In the genomic region with DNA sequence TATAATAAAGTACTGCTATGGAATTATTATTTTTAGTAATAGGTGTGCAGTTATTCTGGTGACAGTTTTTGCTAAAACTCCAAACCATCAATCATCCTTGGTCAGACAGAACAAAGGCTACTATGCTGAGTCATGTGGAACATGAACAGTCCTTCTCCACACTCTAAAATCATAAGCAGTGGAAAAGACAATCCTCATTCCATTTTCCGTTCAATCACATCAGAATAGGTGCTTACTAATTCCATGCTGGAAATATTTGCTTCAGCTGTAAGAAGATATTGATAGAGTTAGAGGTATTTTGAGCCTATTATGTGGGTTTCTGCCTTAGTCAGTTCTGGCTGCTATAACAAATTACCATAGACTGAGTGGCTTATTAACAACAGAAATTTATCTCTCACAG, we compare ENCODE assay signal across 19 cellular contexts.
DNase-seq lines count a peak whose midpoint lies in the region; TF ChIP-seq lines count a peak whose summit lies in the region.
"Had no signal": no experiment of that assay in that cellular context is flagged by ENCODE, and none has a peak within 500 bp of the region (broad histone marks: within the 10 kb centered on the region; RNA-seq: fewer than 3 reads in every experiment).

No MANE protein-coding gene starts in this region.

- H3K27ac ChIP-seq in cingulate gyrus (ENCODE audit: low read depth, low read length) (peak overlapping the region; percentile 10), neural cell (ENCODE audit: low read length) (peak overlapping the region; percentile 7), skeletal muscle tissue (ENCODE audit: low read depth, low read length) (peak overlapping the region; percentile 58)
- H3K27ac ChIP-seq: HL-60, SJCRH30 had no signal

- TF ChIP-seq RAD21 in neural cell (conservative IDR thresholded peaks at IDR 0.05), result no peak

- no peak overlapping the region for H3K27ac Mint-ChIP-seq in CD14-positive monocyte
- H3K27ac Mint-ChIP-seq: CD4-positive, CD25-positive, alpha-beta regulatory T cell; IgD-negative memory B cell had no signal

- H2AFZ ChIP-seq in neural cell (ENCODE audit: low read depth, low read length), result no peak overlapping the region

- H3K27me3 ChIP-seq in neural cell (ENCODE audit: insufficient read depth, low read depth, low read length), result no peaks in the 10 kb centered on the region
- no peaks in the 10 kb centered on the region for H3K27me3 ChIP-seq in skeletal muscle tissue (ENCODE audit: control insufficient read depth in 3 of 3, insufficient read depth in 3 of 3, low read length in 3 of 3)
- H3K27me3 ChIP-seq: SJCRH30 had no signal

- H3K9me2 ChIP-seq in neural cell (ENCODE audit: insufficient read depth, low read length), result no peaks in the 10 kb centered on the region

- H3K9me3 ChIP-seq in neural cell (ENCODE audit: low read length), result no peaks in the 10 kb centered on the region
- H3K9me3 ChIP-seq in skeletal muscle tissue (ENCODE audit: control insufficient read depth in 3 of 3, low read length in 3 of 3), result no peaks in the 10 kb centered on the region
- H3K9me3 ChIP-seq: SJCRH30 had no signal

- peaks cover 3% of the 10 kb centered on the region for H3K79me2 ChIP-seq in neural cell (replicated peaks; ENCODE audit: insufficient read depth, low read length)

- peaks cover 0 to 1% (median 0%) of the 10 kb centered on the region in 7 donors for H3K9me3 Mint-ChIP-seq in CD14-positive monocyte
- H3K9me3 Mint-ChIP-seq: IgD-negative memory B cell had no signal

- H3K36me3 ChIP-seq in neural cell (ENCODE audit: insufficient read depth, low read length) (peaks cover 8% of the 10 kb centered on the region), skeletal muscle tissue (ENCODE audit: control insufficient read depth in 3 of 3, insufficient read depth in 3 of 3, low read length in 3 of 3) (peaks cover 0 to 5% (median 2%) of the 10 kb centered on the region in 3 donors)
- H3K36me3 ChIP-seq: SJCRH30 had no signal

- no peak overlapping the region for H3K4me3 Mint-ChIP-seq in CD14-positive monocyte
- H3K4me3 Mint-ChIP-seq: CD4-positive, CD25-positive, alpha-beta regulatory T cell; IgD-negative memory B cell had no signal

- no peak for TF ChIP-seq EP300 in neural cell (conservative IDR thresholded peaks at IDR 0.05; ENCODE audit: poor library complexity, severe bottlenecking)

- H3K4me3 ChIP-seq in neural cell (ENCODE audit: low read length) (no peak overlapping the region), skeletal muscle tissue (ENCODE audit: low read length in 3 of 3) (no peak overlapping the region)
- H3K4me3 ChIP-seq: SJCRH30 had no signal

- no peak for TF ChIP-seq CTCF in neural cell (IDR thresholded peaks at IDR 0.05; ENCODE audit: poor library complexity, severe bottlenecking)
- TF ChIP-seq CTCF in CD14-positive monocyte (IDR thresholded peaks at IDR 0.05), result no peak

- no peaks in the 10 kb centered on the region for H3K36me3 Mint-ChIP-seq in CD14-positive monocyte
- H3K36me3 Mint-ChIP-seq: CD4-positive, CD25-positive, alpha-beta regulatory T cell; IgD-negative memory B cell had no signal

- H3K9ac ChIP-seq in neural cell (ENCODE audit: low read length) (no peak overlapping the region), skeletal muscle tissue (ENCODE audit: low read depth in 1 of 3, low read length in 3 of 3) (no peak overlapping the region)

- H3F3A ChIP-seq in neural cell (ENCODE audit: insufficient read depth, low read length, poor library complexity, severe bottlenecking), result peaks cover 21% of the 10 kb centered on the region

- H3K4me1 Mint-ChIP-seq in CD14-positive monocyte, result no peaks in the 10 kb centered on the region
- H3K4me1 Mint-ChIP-seq: CD4-positive, CD25-positive, alpha-beta regulatory T cell; IgD-negative memory B cell had no signal

- no peaks in the 10 kb centered on the region for H4K20me1 ChIP-seq in neural cell (ENCODE audit: insufficient read depth)

- H3K27me3 Mint-ChIP-seq in CD14-positive monocyte (ENCODE audit: low read depth in 3 of 3), result peaks cover 0 to 2% (median 0%) of the 10 kb centered on the region in 3 donors
- H3K27me3 Mint-ChIP-seq: CD4-positive, CD25-positive, alpha-beta regulatory T cell had no signal

- DNase-seq in OCI-M1 (lab: John Stamatoyannopoulos, UW) (peak; percentile 3), NCI-H345 treated with DMSO at 0.1 percent for 48 hours (lab: John Stamatoyannopoulos, UW; ENCODE audit: unreplicated experiment) (no peak), SW480 (ENCODE audit: low spot score) (no peak), CD14-positive monocyte (ENCODE audit: low spot score) (no peak)
- DNase-seq: CD4-positive, CD25-positive, alpha-beta regulatory T cell; NCI-H1048; NCI-H1417 treated with DMSO at 0.1 percent for 48 hours; NCI-H1694 treated with DMSO at 0.1 percent for 48 hours; NCI-H2081; NCI-H2227 treated with DMSO at 0.1 percent for 48 hours; NCI-H510A; NCI-H774; PC-3; SJCRH30 had no signal

- no peak overlapping the region for H3K4me2 ChIP-seq in neural cell (ENCODE audit: low read length)

- H3K4me1 ChIP-seq in skeletal muscle tissue (ENCODE audit: control insufficient read depth in 3 of 3, insufficient read depth in 3 of 3, low read length in 3 of 3), result peaks cover 24 to 35% (median 25%) of the 10 kb centered on the region in 3 donors
- H3K4me1 ChIP-seq: SJCRH30 had no signal

- intact Hi-C loops in CD14-positive monocyte (cut with micrococcal nuclease), result no loop called here

TF ChIP-seq in neural cell, 6 proteins besides CTCF, POLR2A, EP300 and RAD21:
- no peak for TF ChIP-seq MXI1 (conservative IDR thresholded peaks at IDR 0.05; ENCODE audit: poor library complexity, severe bottlenecking)
- TF ChIP-seq SMC3 (conservative IDR thresholded peaks at IDR 0.05; ENCODE audit: poor library complexity), result no peak
- TF ChIP-seq TAF1 (IDR thresholded peaks at IDR 0.05; ENCODE audit: low read depth), result no peak
- TF ChIP-seq, protein P1, sequence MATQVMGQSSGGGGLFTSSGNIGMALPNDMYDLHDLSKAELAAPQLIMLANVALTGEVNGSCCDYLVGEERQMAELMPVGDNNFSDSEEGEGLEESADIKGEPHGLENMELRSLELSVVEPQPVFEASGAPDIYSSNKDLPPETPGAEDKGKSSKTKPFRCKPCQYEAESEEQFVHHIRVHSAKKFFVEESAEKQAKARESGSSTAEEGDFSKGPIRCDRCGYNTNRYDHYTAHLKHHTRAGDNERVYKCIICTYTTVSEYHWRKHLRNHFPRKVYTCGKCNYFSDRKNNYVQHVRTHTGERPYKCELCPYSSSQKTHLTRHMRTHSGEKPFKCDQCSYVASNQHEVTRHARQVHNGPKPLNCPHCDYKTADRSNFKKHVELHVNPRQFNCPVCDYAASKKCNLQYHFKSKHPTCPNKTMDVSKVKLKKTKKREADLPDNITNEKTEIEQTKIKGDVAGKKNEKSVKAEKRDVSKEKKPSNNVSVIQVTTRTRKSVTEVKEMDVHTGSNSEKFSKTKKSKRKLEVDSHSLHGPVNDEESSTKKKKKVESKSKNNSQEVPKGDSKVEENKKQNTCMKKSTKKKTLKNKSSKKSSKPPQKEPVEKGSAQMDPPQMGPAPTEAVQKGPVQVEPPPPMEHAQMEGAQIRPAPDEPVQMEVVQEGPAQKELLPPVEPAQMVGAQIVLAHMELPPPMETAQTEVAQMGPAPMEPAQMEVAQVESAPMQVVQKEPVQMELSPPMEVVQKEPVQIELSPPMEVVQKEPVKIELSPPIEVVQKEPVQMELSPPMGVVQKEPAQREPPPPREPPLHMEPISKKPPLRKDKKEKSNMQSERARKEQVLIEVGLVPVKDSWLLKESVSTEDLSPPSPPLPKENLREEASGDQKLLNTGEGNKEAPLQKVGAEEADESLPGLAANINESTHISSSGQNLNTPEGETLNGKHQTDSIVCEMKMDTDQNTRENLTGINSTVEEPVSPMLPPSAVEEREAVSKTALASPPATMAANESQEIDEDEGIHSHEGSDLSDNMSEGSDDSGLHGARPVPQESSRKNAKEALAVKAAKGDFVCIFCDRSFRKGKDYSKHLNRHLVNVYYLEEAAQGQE (IDR thresholded peaks at IDR 0.05; ENCODE audit: borderline replicate concordance), result no peak
- TF ChIP-seq POLR2AphosphoS5 (IDR thresholded peaks at IDR 0.05), result no peak
- no peak for TF ChIP-seq EZH2 (IDR thresholded peaks at IDR 0.05; ENCODE audit: borderline replicate concordance, insufficient read depth, low read length, poor library complexity, severe bottlenecking)

Comparison
In these comparisons a context has a peak if more than half of its experiments do, and no peak if none do; other contexts are left out.
1. H3K27ac ChIP-seq: peak in every context shown above with its lines; median percentile 58 in skeletal muscle tissue; 10 in cingulate gyrus; 7 in neural cell.